Comparison of ENCODE assay signal across 9 cellular contexts in genomic region chr9:2655411-2655901, GRCh38. TPM values are rescaled to one million over a fixed set of nuclear protein-coding genes. Genes with fewer than 3 reads are reported as not detected.
DNase-seq lines count a peak whose midpoint lies in the region; ATAC-seq lines count a peak whose summit lies in the region.
"Had no signal": no experiment of that assay in that cellular context is flagged by ENCODE, and none has a peak within 500 bp of the region (broad histone marks: within the 10 kb centered on the region; RNA-seq: fewer than 3 reads in every experiment).

No MANE protein-coding gene starts in this region.

- H3K36me3 Mint-ChIP-seq in T-cell = peaks cover 16% of the 10 kb centered on the region

- H3K4me3 Mint-ChIP-seq in T-cell = peak overlapping the region in 1 of 3 donors; percentile 2
- H3K4me3 Mint-ChIP-seq: memory B cell had no signal

- peak overlapping the region; percentile 86 to 90 for H3K27ac Mint-ChIP-seq in T-cell
- H3K27ac Mint-ChIP-seq: memory B cell had no signal

- peaks cover 6 to 24% (median 23%) of the 10 kb centered on the region in 3 donors for H3K4me1 Mint-ChIP-seq in T-cell

- H3K9me3 Mint-ChIP-seq in T-cell = no peaks in the 10 kb centered on the region
- H3K9me3 Mint-ChIP-seq: memory B cell had no signal

- CTCF ChIA-PET in T-cell (lab: Charles Lee) = no interaction called here

- H3K27me3 Mint-ChIP-seq in T-cell = no peaks in the 10 kb centered on the region

- POLR2A ChIA-PET in T-cell (lab: Charles Lee) = interaction anchor here in 1 of 2 donors (0.7 kb wide), 1 partner anchor 550 kb away, joined by 3 read pairs; no protein-coding TSS in a partner anchor

- ATAC-seq in HG02884 (IDR thresholded peaks at IDR 0.05; ENCODE audit: unreplicated experiment) = peak; percentile 57
- peak; percentile 65 to 91 (median 81) for ATAC-seq in T-cell (replicated peaks in 1 of 4)

- peak; percentile 94 for DNase-seq in Daoy (ENCODE audit: low read depth)
- DNase-seq in T-cell = peak in 15 of 34 experiments; percentile 1 to 24 (median 5)
- peak; percentile 76 for DNase-seq in fibroblast of peridontal ligament (ENCODE audit: extremely low read depth)
- peak; percentile 4 for DNase-seq in stimulated activated CD8-positive, alpha-beta memory T cell treated with anti-CD3 and anti-CD28 coated beads, Interleukin-4, amount 100 ng/mL, for 24 hours (ENCODE audit: low read depth)
- no peak for DNase-seq in NCI-H2171 (lab: John Stamatoyannopoulos, UW)
- DNase-seq in NCI-H2081 (lab: John Stamatoyannopoulos, UW) = no peak
- no peak for DNase-seq in activated CD4-positive, CD25-positive, alpha-beta regulatory T cell treated with anti-CD3 and anti-CD28 coated beads, Interleukin-2, amount 50 U/mL, for 72 hours

RNA-seq across cellular contexts. Expression of gene VLDLR, which starts 33.9 kb away (rescaled TPM):
- 9.5 and 14.8 TPM in 2 replicates for total RNA-seq in Daoy (2014; rRNA removed; shearing (Covaris generic))
- 1 to 10 TPM in 2 of 5 donors, under 1 TPM in 3; 0.16 to 1.9 (median 0.92) TPM for total RNA-seq in T-cell

Comparison
In these comparisons a context has a peak if more than half of its experiments do, and no peak if none do; other contexts are left out.
1. DNase-seq: peak in Daoy (single experiment), fibroblast of peridontal ligament (single experiment) and stimulated activated CD8-positive, alpha-beta memory T cell treated with anti-CD3 and anti-CD28 coated beads, Interleukin-4, amount 100 ng/mL, for 24 hours (single experiment); none in NCI-H2171 (single experiment), NCI-H2081 (0 of 2) and activated CD4-positive, CD25-positive, alpha-beta regulatory T cell treated with anti-CD3 and anti-CD28 coated beads, Interleukin-2, amount 50 U/mL, for 72 hours (single experiment).